20 cellular contexts compared by ENCODE assay signal in the genomic region with DNA sequence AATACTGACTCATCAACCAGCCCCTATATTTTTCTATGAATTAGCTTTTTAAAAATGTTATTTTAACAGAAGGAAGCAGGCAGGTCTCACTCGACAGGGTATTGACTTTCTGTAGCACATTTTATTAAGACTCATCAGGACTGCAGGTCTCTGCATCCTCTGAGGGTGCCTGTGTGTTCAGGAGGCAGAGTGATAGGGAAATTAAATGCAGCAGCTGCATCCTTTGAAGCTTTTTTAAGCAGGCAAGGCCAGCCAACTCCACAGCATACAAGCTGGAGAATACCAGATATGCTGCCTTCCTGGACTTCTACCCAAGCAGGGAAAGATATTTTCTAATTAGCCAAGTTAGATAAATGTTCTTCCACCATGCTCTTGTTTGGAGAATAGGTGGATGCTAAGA.
"Had no signal": no experiment of that assay in that cellular context is flagged by ENCODE, and none has a peak within 500 bp of the region (broad histone marks: within the 10 kb centered on the region; RNA-seq: fewer than 3 reads in every experiment).

No MANE protein-coding gene starts in this region.

- H3K27ac Mint-ChIP-seq: naive thymus-derived CD4-positive, alpha-beta T cell; nephron progenitor cell; stimulated activated memory B cell treated with anti-CD40 and anti-IgM and Interleukin-4, amounts not matched to agents 10 μg/mL and 1 μg/mL and 100 μg/mL, for 72 hours; stimulated activated naive CD8-positive, alpha-beta T cell treated with anti-CD3 and anti-CD28 coated beads, Interleukin-15, Interleukin-2, amounts not matched to agents 100 ng/mL and 50 ng/mL, for 24 hours had no signal

- H3K4me1 Mint-ChIP-seq: nephron progenitor cell; stimulated activated memory B cell treated with anti-CD40 and anti-IgM and Interleukin-4, amounts not matched to agents 10 μg/mL and 1 μg/mL and 100 μg/mL, for 72 hours had no signal

- H3K27me3 ChIP-seq: foreskin keratinocyte, neutrophil, right lobe of liver, testis, transverse colon had no signal

- H3K27ac ChIP-seq: foreskin keratinocyte, neutrophil, psoas muscle, right lobe of liver, testis, transverse colon had no signal

- ATAC-seq: foreskin keratinocyte; left lobe of liver; naive thymus-derived CD4-positive, alpha-beta T cell; psoas muscle had no signal

- H3K36me3 ChIP-seq: neutrophil, right lobe of liver, transverse colon had no signal

- H3K9me3 ChIP-seq: neutrophil, psoas muscle, right lobe of liver, testis, transverse colon had no signal

- H3K4me1 ChIP-seq: foreskin keratinocyte, psoas muscle, right lobe of liver, testis, transverse colon had no signal

- H3K36me3 Mint-ChIP-seq: stimulated activated memory B cell treated with anti-CD40 and anti-IgM and Interleukin-4, amounts not matched to agents 10 μg/mL and 1 μg/mL and 100 μg/mL, for 72 hours had no signal

- H3K4me3 ChIP-seq: psoas muscle, right lobe of liver, testis, transverse colon had no signal

- H3K4me3 Mint-ChIP-seq: naive thymus-derived CD4-positive, alpha-beta T cell; nephron progenitor cell; stimulated activated memory B cell treated with anti-CD40 and anti-IgM and Interleukin-4, amounts not matched to agents 10 μg/mL and 1 μg/mL and 100 μg/mL, for 72 hours; stimulated activated naive CD8-positive, alpha-beta T cell treated with anti-CD3 and anti-CD28 coated beads, Interleukin-15, Interleukin-2, amounts not matched to agents 100 ng/mL and 50 ng/mL, for 24 hours had no signal

- DNase-seq: cortex of kidney; effector memory CD4-positive, alpha-beta T cell; erythroblast; foreskin keratinocyte; kidney glomerular epithelial cell; mammary epithelial cell; naive thymus-derived CD4-positive, alpha-beta T cell; nephron progenitor cell; psoas muscle; retina; right lobe of liver; stimulated activated CD4-positive, alpha-beta T cell treated with anti-CD3 and anti-CD28 coated beads, Interleukin-15, amount 100 ng/mL, for 24 hours; stimulated activated CD4-positive, alpha-beta T cell treated with anti-CD3 and anti-CD28 coated beads, Interleukin-1b, Interleukin-23, amount 100 ng/mL, for 48 hours; stimulated activated CD4-positive, alpha-beta T cell treated with anti-CD3 and anti-CD28 coated beads, Interleukin-4, amount 100 ng/mL, for 24 hours; testis; transverse colon had no signal
